In the genomic region with DNA sequence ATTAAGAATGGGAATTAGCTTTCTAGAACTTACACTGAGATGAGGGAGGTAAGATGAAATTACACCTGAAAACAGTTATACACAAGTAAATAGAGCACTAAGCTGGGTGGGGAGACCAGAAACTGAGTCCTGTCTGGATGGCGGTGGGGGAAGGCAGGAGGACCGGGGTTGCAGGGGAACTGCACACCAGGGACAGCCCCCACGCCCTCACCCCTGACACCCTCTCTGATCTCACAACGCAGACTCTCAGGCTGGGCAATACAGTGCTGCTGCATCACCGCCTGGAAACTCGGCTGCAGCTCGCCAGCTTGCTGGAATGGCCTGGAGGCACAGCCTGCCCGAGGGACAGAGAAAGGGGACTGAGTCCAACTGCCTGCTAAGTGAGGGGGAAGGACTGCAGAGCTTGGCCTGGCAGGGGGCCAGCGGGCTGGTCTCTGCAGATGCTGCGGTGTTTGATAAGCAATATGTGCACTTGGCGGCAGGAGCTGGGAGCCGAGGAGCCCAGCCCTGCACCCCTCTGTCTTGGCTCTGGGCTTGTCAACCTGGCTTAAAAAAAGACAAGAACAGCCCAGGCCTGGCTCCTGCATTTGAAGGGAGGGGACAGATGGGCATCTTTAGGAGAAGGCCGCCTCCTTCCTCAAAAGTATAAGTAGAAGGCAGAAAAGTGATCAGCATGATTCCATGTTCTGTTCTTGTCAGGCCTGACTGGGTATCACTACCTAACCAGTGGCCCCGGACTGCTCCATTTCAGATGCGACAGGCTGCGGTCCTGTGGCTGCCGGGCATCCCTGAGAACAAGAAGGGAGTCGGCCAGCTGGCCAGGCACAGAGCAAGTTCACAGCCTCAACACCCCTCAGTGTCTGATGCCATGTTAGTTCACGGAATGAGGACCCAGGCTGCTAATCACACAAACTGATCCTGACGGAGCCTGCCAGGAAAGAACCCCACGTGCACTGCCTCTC, we compare ENCODE assay signal across 9 cellular contexts. TPM values are rescaled to one million over a fixed set of nuclear protein-coding genes. Genes with fewer than 3 reads are reported as not detected.
DNase-seq lines count a peak whose midpoint lies in the region; ATAC-seq and TF ChIP-seq lines count a peak whose summit lies in the region.
"Had no signal": no experiment of that assay in that cellular context is flagged by ENCODE, and none has a peak within 500 bp of the region (broad histone marks: within the 10 kb centered on the region; RNA-seq: fewer than 3 reads in every experiment).

No MANE protein-coding gene starts in this region.

- H3K4me3 ChIP-seq in gastroesophageal sphincter (no peak overlapping the region), sigmoid colon (no peak overlapping the region)

- DNase-seq in GM13977 (ENCODE audit: low spot score) (peak; percentile 10), OCI-M2 (lab: John Stamatoyannopoulos, UW; ENCODE audit: unreplicated experiment) (peak; percentile 24), sigmoid colon (peak; percentile 86), SW480 (ENCODE audit: low spot score) (no peak), NCI-H187 (lab: John Stamatoyannopoulos, UW) (no peak)
- DNase-seq in stimulated activated CD4-positive, alpha-beta T cell treated with anti-CD3 and anti-CD28 coated beads, Interleukin-4, amount 100 ng/mL, for 4 hours, result no peak
- DNase-seq: Kasumi-1 had no signal

- H3K9me3 ChIP-seq in gastroesophageal sphincter, result no peaks in the 10 kb centered on the region
- H3K9me3 ChIP-seq in sigmoid colon, result no peaks in the 10 kb centered on the region

- H3K36me3 ChIP-seq in gastroesophageal sphincter (peaks cover 0 to 28% of the 10 kb centered on the region in 2 donors), sigmoid colon (peaks cover 0 to 9% (median 0%) of the 10 kb centered on the region in 4 donors)

- no peak for TF ChIP-seq POLR2A in gastroesophageal sphincter (IDR thresholded peaks at IDR 0.05)
- TF ChIP-seq POLR2A in sigmoid colon (IDR thresholded peaks at IDR 0.05), result no peak

- peaks cover 0 to 22% (median 5%) of the 10 kb centered on the region in 3 donors for H3K4me1 ChIP-seq in gastroesophageal sphincter
- peaks cover 0 to 21% (median 17%) of the 10 kb centered on the region in 4 donors for H3K4me1 ChIP-seq in sigmoid colon

- H3K27ac ChIP-seq in gastroesophageal sphincter (no peak overlapping the region), sigmoid colon (peak overlapping the region in 2 of 4 donors; percentile 13 to 32)

- in situ Hi-C loops in GM13977 (cut with MboI; ENCODE audit: low pct_unique_long_range_greater_than_20kb, low sequenced_read_pairs, unreplicated experiment), result no loop called here

- H3K27me3 ChIP-seq in gastroesophageal sphincter (no peaks in the 10 kb centered on the region), sigmoid colon (no peaks in the 10 kb centered on the region)

- TF ChIP-seq CTCF in GM13977 (IDR thresholded peaks at IDR 0.05; ENCODE audit: extremely low read depth, insufficient read depth, missing control alignments), result no peak
- no peak for TF ChIP-seq CTCF in gastroesophageal sphincter (IDR thresholded peaks at IDR 0.05)
- no peak for TF ChIP-seq CTCF in sigmoid colon (IDR thresholded peaks at IDR 0.05)

- 50 to 53% methylated on average over 2 to 3 of the region's 21 CpGs for WGBS in gastroesophageal sphincter (ENCODE audit: low coverage in 1 of 2), 2 donors
- 65 to 66% methylated on average over 21 of the region's 21 CpGs for WGBS in sigmoid colon, 2 donors

- ATAC-seq in gastroesophageal sphincter, result peak; percentile 34
- no peak for ATAC-seq in HG02588 (IDR thresholded peaks at IDR 0.05; ENCODE audit: unreplicated experiment)

- TF ChIP-seq EP300 in gastroesophageal sphincter (IDR thresholded peaks at IDR 0.05) (no peak), sigmoid colon (IDR thresholded peaks at IDR 0.05) (no peak)

- intact Hi-C loops in sigmoid colon (cut with DNase I), result loop anchor here (5.0 kb wide), 1 partner anchor 38 kb away; a partner anchor contains a TSS

RNA-seq across cellular contexts. Expression of a gene that starts 30.2 kb away (rescaled TPM):
- total RNA-seq in gastroesophageal sphincter (10 to 100 TPM; 14.7 to 29.2 (median 18.9) TPM), sigmoid colon (1 to 10 TPM; 5.4 to 8.3 (median 7.7) TPM)
- polyA plus RNA-seq in sigmoid colon, result 1 to 10 TPM; 5.4 to 9.7 (median 5.5) TPM

RNA-seq across cellular contexts. Expression of a gene that starts 38.3 kb away (rescaled TPM):
- 10 to 100 TPM; 13.0 to 19.8 (median 15.2) TPM for total RNA-seq in gastroesophageal sphincter
- 10 to 100 TPM; 11.0 to 26.3 (median 16.1) TPM for total RNA-seq in sigmoid colon
- polyA plus RNA-seq in sigmoid colon, result 10 to 100 TPM in 1 of 3 donors, 1 to 10 TPM in 2; 6.2 to 16.1 (median 6.6) TPM

RNA-seq across cellular contexts. Expression of a gene that starts 52.8 kb away (rescaled TPM):
- total RNA-seq in gastroesophageal sphincter, result not detected
- not detected for total RNA-seq in sigmoid colon
- polyA plus RNA-seq in sigmoid colon, result under 1 TPM in 1 of 3 donors, not detected in 2; 0.12 TPM

Comparison
In these comparisons a context has a peak if more than half of its experiments do, and no peak if none do; other contexts are left out.
1. DNase-seq: peak in GM13977 (single experiment), OCI-M2 (single experiment) and sigmoid colon (single experiment); none in SW480 (single experiment), NCI-H187 (0 of 2) and stimulated activated CD4-positive, alpha-beta T cell treated with anti-CD3 and anti-CD28 coated beads, Interleukin-4, amount 100 ng/mL, for 4 hours (0 of 2).